ENCODE assay signal across 12 cellular contexts in genomic region chr2:96412307-96413066, GRCh38.
A peak's percentile ranks its signal among the peaks of the same experiment; 100 is the strongest.
DNase-seq lines count a peak whose midpoint lies in the region; ATAC-seq and TF ChIP-seq lines count a peak whose summit lies in the region.
"Had no signal": no experiment of that assay in that cellular context is flagged by ENCODE, and none has a peak within 500 bp of the region (broad histone marks: within the 10 kb centered on the region; RNA-seq: fewer than 3 reads in every experiment).

No MANE protein-coding gene starts in this region.

- H3K27ac ChIP-seq in A673 (ENCODE audit: low read depth, low read length, poor library complexity, severe bottlenecking) (no peak overlapping the region), RWPE2 (ENCODE audit: poor library complexity, severe bottlenecking) (peak overlapping the region; percentile 16), esophagus (ENCODE audit: low read depth in 2 of 2, low read length in 1 of 2) (no peak overlapping the region), osteoblast (ENCODE audit: low read depth, low read length) (peak overlapping the region; percentile 0), foreskin keratinocyte (no peak overlapping the region)

- no peak overlapping the region for H3K4me3 Mint-ChIP-seq in endothelial cell (ENCODE audit: unreplicated experiment)
- H3K4me3 Mint-ChIP-seq: activated naive CD4-positive, alpha-beta T cell treated with anti-CD3 and anti-CD28 coated beads, Interleukin-2, amount 50 U/mL, for 24 hours; B cell; mesothelial cell of epicardium had no signal

- no peaks in the 10 kb centered on the region for H3K9me3 Mint-ChIP-seq in endothelial cell (ENCODE audit: unreplicated experiment)
- H3K9me3 Mint-ChIP-seq: activated naive CD4-positive, alpha-beta T cell treated with anti-CD3 and anti-CD28 coated beads, Interleukin-2, amount 50 U/mL, for 24 hours had no signal

- peak overlapping the region; percentile 32 for H3K4me3 ChIP-seq in A673 (ENCODE audit: low read depth, low read length, poor library complexity, severe bottlenecking)
- peak overlapping the region; percentile 34 for H3K4me3 ChIP-seq in RWPE2 (ENCODE audit: severe bottlenecking)
- peak overlapping the region; percentile 24 to 54 for H3K4me3 ChIP-seq in esophagus (ENCODE audit: low read depth in 1 of 2, low read length in 2 of 2)
- H3K4me3 ChIP-seq in osteoblast (ENCODE audit: insufficient read depth, low read length) = peak overlapping the region; percentile 66

- H3K36me3 ChIP-seq in A673 (ENCODE audit: insufficient read depth, low read length, poor library complexity, severe bottlenecking) (no peaks in the 10 kb centered on the region), RWPE2 (ENCODE audit: low read depth) (no peaks in the 10 kb centered on the region), esophagus (ENCODE audit: control insufficient read depth in 2 of 2, insufficient read depth in 2 of 2, low read length in 1 of 2) (no peaks in the 10 kb centered on the region), osteoblast (ENCODE audit: insufficient read depth, low read length) (no peaks in the 10 kb centered on the region)

- TF ChIP-seq CTCF in A673 (conservative IDR thresholded peaks at IDR 0.05; ENCODE audit: low read depth, low read length) = no peak
- no peak for TF ChIP-seq CTCF in RWPE2 (IDR thresholded peaks at IDR 0.05; ENCODE audit: poor library complexity, severe bottlenecking)
- TF ChIP-seq CTCF in osteoblast (IDR thresholded peaks at IDR 0.05; ENCODE audit: extremely low read depth, low read depth, low read length) = no peak
- TF ChIP-seq CTCF in endothelial cell (IDR thresholded peaks at IDR 0.05; ENCODE audit: unreplicated experiment) = no peak
- no peak for TF ChIP-seq CTCF in foreskin keratinocyte (conservative IDR thresholded peaks at IDR 0.05)

- 66 to 74% methylated on average over 15 of the region's 15 CpGs for WGBS in esophagus, 2 donors

- DNase-seq in A673 (ENCODE audit: low spot score) (no peak), RWPE2 (ENCODE audit: low spot score) (no peak), osteoblast (ENCODE audit: insufficient read length, low spot score, missing footprints) (no peak), NCI-H345 (lab: John Stamatoyannopoulos, UW) (no peak), endothelial cell (ENCODE audit: low spot score) (no peak), foreskin keratinocyte (no peak)
- DNase-seq: activated CD8-positive, alpha-beta memory T cell treated with anti-CD3 and anti-CD28 coated beads for 24 hours had no signal

- peaks cover 12% of the 10 kb centered on the region for H3K4me1 Mint-ChIP-seq in endothelial cell (ENCODE audit: unreplicated experiment)

- intact Hi-C loops in A673 (cut with micrococcal nuclease; ENCODE audit: unreplicated experiment) = no loop called here

- CTCF ChIA-PET in A673 (lab: Charles Lee) = no interaction called here

- peak overlapping the region; percentile 61 for H2AFZ ChIP-seq in osteoblast (ENCODE audit: low read length)

- no peaks in the 10 kb centered on the region for H3K27me3 Mint-ChIP-seq in endothelial cell (ENCODE audit: unreplicated experiment)
- H3K27me3 Mint-ChIP-seq: activated naive CD4-positive, alpha-beta T cell treated with anti-CD3 and anti-CD28 coated beads, Interleukin-2, amount 50 U/mL, for 24 hours; B cell had no signal

- peaks cover under 1% of the 10 kb centered on the region for H3K9me3 ChIP-seq in A673 (ENCODE audit: low read depth, low read length, poor library complexity, severe bottlenecking)
- H3K9me3 ChIP-seq in RWPE2 (ENCODE audit: severe bottlenecking) = no peaks in the 10 kb centered on the region
- no peaks in the 10 kb centered on the region for H3K9me3 ChIP-seq in esophagus (ENCODE audit: control insufficient read depth in 2 of 2, insufficient read depth in 1 of 2, low read depth in 1 of 2, low read length in 1 of 2)
- no peaks in the 10 kb centered on the region for H3K9me3 ChIP-seq in osteoblast (ENCODE audit: low read depth, low read length)

- peaks cover 4% of the 10 kb centered on the region for H3K36me3 Mint-ChIP-seq in endothelial cell (ENCODE audit: low read depth, unreplicated experiment)
- H3K36me3 Mint-ChIP-seq: mesothelial cell of epicardium had no signal

- H4K20me1 ChIP-seq in osteoblast (ENCODE audit: insufficient read depth, low read length) = no peaks in the 10 kb centered on the region

- POLR2A ChIA-PET in A673 (lab: Charles Lee; ENCODE audit: low non-redundant PET) = no interaction called here

- no peaks in the 10 kb centered on the region for H3K27me3 ChIP-seq in A673 (replicated peaks; ENCODE audit: insufficient read depth, low read depth, low read length, poor library complexity)
- no peaks in the 10 kb centered on the region for H3K27me3 ChIP-seq in RWPE2 (ENCODE audit: insufficient read depth, poor library complexity, severe bottlenecking)
- no peaks in the 10 kb centered on the region for H3K27me3 ChIP-seq in esophagus (ENCODE audit: control insufficient read depth in 1 of 2, insufficient read depth in 2 of 2, low read length in 2 of 2)
- H3K27me3 ChIP-seq in osteoblast (ENCODE audit: insufficient read depth, low read length) = peaks cover 10% of the 10 kb centered on the region
- H3K27me3 ChIP-seq in foreskin keratinocyte = no peaks in the 10 kb centered on the region

- no peaks in the 10 kb centered on the region for H3K79me2 ChIP-seq in osteoblast (ENCODE audit: insufficient read depth, low read length)

- BruUV-seq in A673 (replicated peaks; lab: Mats Ljungman, UMichigan) = no TSS peak

- H3K4me1 ChIP-seq in A673 (ENCODE audit: insufficient read depth, low read length, poor library complexity, severe bottlenecking) = no peaks in the 10 kb centered on the region
- H3K4me1 ChIP-seq in RWPE2 (ENCODE audit: insufficient read depth, poor library complexity, severe bottlenecking) = peaks cover 4% of the 10 kb centered on the region
- H3K4me1 ChIP-seq in esophagus (ENCODE audit: control insufficient read depth in 2 of 2, insufficient read depth in 2 of 2, low read length in 1 of 2) = peaks cover 2 to 6% of the 10 kb centered on the region in 2 donors
- peaks cover 2% of the 10 kb centered on the region for H3K4me1 ChIP-seq in osteoblast (ENCODE audit: insufficient read depth, low read length)
- no peaks in the 10 kb centered on the region for H3K4me1 ChIP-seq in foreskin keratinocyte

- no peak overlapping the region for H3K27ac Mint-ChIP-seq in endothelial cell (ENCODE audit: unreplicated experiment)
- H3K27ac Mint-ChIP-seq: activated naive CD4-positive, alpha-beta T cell treated with anti-CD3 and anti-CD28 coated beads, Interleukin-2, amount 50 U/mL, for 24 hours; B cell; mesothelial cell of epicardium had no signal

- H3K4me2 ChIP-seq in osteoblast (ENCODE audit: insufficient read depth, low read length) = peak overlapping the region; percentile 71

- ATAC-seq in RWPE2 (ENCODE audit: low read depth) (peak; percentile 19; the same call in 1 of the 3 replicates), HG03565 (IDR thresholded peaks at IDR 0.05; ENCODE audit: unreplicated experiment) (no peak), foreskin keratinocyte (no peak)

Comparison
In these comparisons a context has a peak if more than half of its experiments do, and no peak if none do; other contexts are left out.
1. H3K27ac ChIP-seq: peak in RWPE2 (single experiment) and osteoblast (single experiment); none in A673 (single experiment), esophagus (0 of 2) and foreskin keratinocyte (single experiment).
2. Peak in every context shown above with its lines, with median percentiles within 50 percentile points of each other: H3K4me3 ChIP-seq.